Comparison of ENCODE assay signal across 21 cellular contexts in the genomic region with DNA sequence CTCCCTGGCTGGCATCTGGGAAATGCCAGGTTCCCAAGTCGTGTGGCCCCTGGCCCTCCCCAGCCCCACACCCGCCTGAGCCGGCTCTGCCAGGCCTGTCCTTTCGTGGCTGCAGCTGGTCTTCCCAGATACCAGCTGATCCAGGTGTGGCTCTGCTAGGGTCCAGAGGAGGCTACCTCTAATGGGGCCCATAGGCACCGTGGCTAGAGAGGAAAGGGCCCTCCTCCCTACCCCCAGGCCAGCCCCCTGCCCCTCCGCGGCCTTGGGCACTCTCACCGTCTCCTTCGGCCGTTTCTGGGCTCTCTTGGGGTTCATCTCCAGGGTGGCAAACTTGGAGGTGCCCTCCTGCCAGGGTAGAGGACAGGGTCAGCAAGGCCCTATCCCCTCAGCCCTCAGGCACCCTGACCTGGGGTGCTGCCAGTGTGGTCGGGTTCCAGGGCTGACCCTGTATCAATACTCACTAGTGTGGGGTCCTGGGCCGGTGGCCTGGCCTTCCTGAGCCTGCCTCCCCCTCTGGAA. TPM values are rescaled to one million over a fixed set of nuclear protein-coding genes. Genes with fewer than 3 reads are reported as not detected.
DNase-seq lines count a peak whose midpoint lies in the region; ATAC-seq, FAIRE-seq and TF ChIP-seq lines count a peak whose summit lies in the region.
"Had no signal": no experiment of that assay in that cellular context is flagged by ENCODE, and none has a peak within 500 bp of the region (broad histone marks: within the 10 kb centered on the region; RNA-seq: fewer than 3 reads in every experiment).

No MANE protein-coding gene starts in this region.

- no peaks in the 10 kb centered on the region for H3K4me1 Mint-ChIP-seq in dendritic cell treated with granulocyte-macrophage colony-stimulating factor and Interleukin-4, amounts not matched to agents 40 ng/mL and 50 ng/mL, for 4 days (ENCODE audit: low read depth)
- peaks cover 4% of the 10 kb centered on the region for H3K4me1 Mint-ChIP-seq in glutamatergic neuron (ENCODE audit: low read depth, unreplicated experiment)
- H3K4me1 Mint-ChIP-seq: activated naive CD4-positive, alpha-beta T cell treated with anti-CD3 and anti-CD28 coated beads, Interleukin-2, amount 50 U/mL, for 24 hours had no signal

- TF ChIP-seq CTCF in right lobe of liver (IDR thresholded peaks at IDR 0.05): no peak
- TF ChIP-seq CTCF in HepG2 (CRISPR knock-in tag; IDR thresholded peaks at IDR 0.05): no peak
- TF ChIP-seq CTCF in pancreas (IDR thresholded peaks at IDR 0.05): no peak
- TF ChIP-seq CTCF in upper lobe of right lung (IDR thresholded peaks at IDR 0.05): no peak
- no peak for TF ChIP-seq CTCF in glutamatergic neuron (IDR thresholded peaks at IDR 0.05; ENCODE audit: partially characterized antibody, unreplicated experiment)

- FAIRE-seq in HepG2 (lab: Jason Lieb, UNC): no peak
- FAIRE-seq in pancreas (lab: Jason Lieb, UNC): no peak
- FAIRE-seq: keratinocyte had no signal

- DNase-seq in right lobe of liver: peak; percentile 17 to 50 (median 44)
- DNase-seq in HepG2 (ENCODE audit: low spot score): no peak
- peak in 4 of 6 donors; percentile 16 to 62 (median 48) for DNase-seq in pancreas
- peak; percentile 46 for DNase-seq in upper lobe of right lung
- no peak for DNase-seq in KG1 (lab: John Stamatoyannopoulos, UW)
- DNase-seq in NCI-H524 (lab: John Stamatoyannopoulos, UW): no peak
- DNase-seq in glutamatergic neuron: no peak
- DNase-seq: activated CD4-positive, alpha-beta T cell treated with anti-CD3 and anti-CD28 coated beads, Interleukin-2, amount 50 U/mL, for 48 hours; activated T-cell treated with anti-CD3 and anti-CD28 coated beads, Interleukin-2, amount 50 U/mL, for 24 hours; cerebellar nuclear complex; effector memory CD8-positive, alpha-beta T cell; NCI-H2107; NK-92 treated with Interleukin-12 subunit alpha and Interleukin-12 subunit beta, amount 100 ng/mL, for 24 hours; SK-N-SH; testis had no signal

- no peaks in the 10 kb centered on the region for H3K9me3 ChIP-seq in right lobe of liver
- no peaks in the 10 kb centered on the region for H3K9me3 ChIP-seq in HepG2 (ENCODE audit: low read length)
- no peaks in the 10 kb centered on the region for H3K9me3 ChIP-seq in pancreas
- no peaks in the 10 kb centered on the region for H3K9me3 ChIP-seq in upper lobe of right lung
- H3K9me3 ChIP-seq: SK-N-SH, testis had no signal

- H3K4me3 ChIP-seq in right lobe of liver (no peak overlapping the region), HepG2 (replicated peaks in 1 of 3; ENCODE audit: insufficient read depth in 1 of 3, low read depth in 2 of 3, low read length in 3 of 3) (no peak overlapping the region), pancreas (no peak overlapping the region), upper lobe of right lung (no peak overlapping the region)
- H3K4me3 ChIP-seq: testis had no signal

- H3K4me2 ChIP-seq in HepG2 (ENCODE audit: low read depth, low read length): no peak overlapping the region
- H3K4me2 ChIP-seq: SK-N-SH had no signal

- in situ Hi-C loops in HepG2 (cut with HindIII; ENCODE audit: extremely low pct_ligation_motif_present, low pct_unique_long_range_greater_than_20kb): no loop called here

- H3K4me1 ChIP-seq in right lobe of liver (no peaks in the 10 kb centered on the region), HepG2 (ENCODE audit: insufficient read depth, low read length) (no peaks in the 10 kb centered on the region), pancreas (no peaks in the 10 kb centered on the region), upper lobe of right lung (no peaks in the 10 kb centered on the region)
- H3K4me1 ChIP-seq: testis had no signal

- H3K36me3 ChIP-seq in right lobe of liver (peaks cover 6 to 30% (median 22%) of the 10 kb centered on the region in 4 donors), HepG2 (replicated peaks in 1 of 2; ENCODE audit: control insufficient read depth in 1 of 2, insufficient read depth in 2 of 2, low read length in 2 of 2) (peaks cover 29 to 59% of the 10 kb centered on the region in 2 experiments; a peak in 4 of 5 replicates), pancreas (peaks cover 8 to 81% (median 65%) of the 10 kb centered on the region in 3 donors), upper lobe of right lung (peaks cover 95% of the 10 kb centered on the region)

- H3K27me3 Mint-ChIP-seq in dendritic cell treated with granulocyte-macrophage colony-stimulating factor and Interleukin-4, amounts not matched to agents 40 ng/mL and 50 ng/mL, for 4 days: no peaks in the 10 kb centered on the region
- H3K27me3 Mint-ChIP-seq in glutamatergic neuron (ENCODE audit: unreplicated experiment): peaks cover 20% of the 10 kb centered on the region
- H3K27me3 Mint-ChIP-seq: activated naive CD4-positive, alpha-beta T cell treated with anti-CD3 and anti-CD28 coated beads, Interleukin-2, amount 50 U/mL, for 24 hours; activated T-cell treated with anti-CD3 and anti-CD28 coated beads, Interleukin-2, amount 50 U/mL, for 24 hours; effector memory CD8-positive, alpha-beta T cell; IgD-negative memory B cell had no signal

- no peak for TF ChIP-seq RAD21 in HepG2 (CRISPR knock-in tag; IDR thresholded peaks at IDR 0.05)

- peak overlapping the region; percentile 35 for H3K27ac Mint-ChIP-seq in dendritic cell treated with granulocyte-macrophage colony-stimulating factor and Interleukin-4, amounts not matched to agents 40 ng/mL and 50 ng/mL, for 4 days
- H3K27ac Mint-ChIP-seq in glutamatergic neuron (ENCODE audit: unreplicated experiment): no peak overlapping the region
- H3K27ac Mint-ChIP-seq: activated naive CD4-positive, alpha-beta T cell treated with anti-CD3 and anti-CD28 coated beads, Interleukin-2, amount 50 U/mL, for 24 hours; nephron had no signal

- H3K36me3 Mint-ChIP-seq in dendritic cell treated with granulocyte-macrophage colony-stimulating factor and Interleukin-4, amounts not matched to agents 40 ng/mL and 50 ng/mL, for 4 days (ENCODE audit: low read depth): peaks cover 100% of the 10 kb centered on the region
- peaks cover 3% of the 10 kb centered on the region for H3K36me3 Mint-ChIP-seq in glutamatergic neuron (ENCODE audit: unreplicated experiment)

- POLR2A ChIA-PET in HepG2 (lab: Yijun Ruan, JAX): no interaction called here

- ATAC-seq in right lobe of liver (no peak), HepG2 (no peak), pancreas (peak in 1 of 4 donors; percentile 3), upper lobe of right lung (no peak)

- no peaks in the 10 kb centered on the region for H3K79me2 ChIP-seq in HepG2 (ENCODE audit: insufficient read depth, low read length)

- no peak overlapping the region for H3K4me3 Mint-ChIP-seq in dendritic cell treated with granulocyte-macrophage colony-stimulating factor and Interleukin-4, amounts not matched to agents 40 ng/mL and 50 ng/mL, for 4 days
- H3K4me3 Mint-ChIP-seq in glutamatergic neuron (ENCODE audit: unreplicated experiment): no peak overlapping the region
- H3K4me3 Mint-ChIP-seq: activated naive CD4-positive, alpha-beta T cell treated with anti-CD3 and anti-CD28 coated beads, Interleukin-2, amount 50 U/mL, for 24 hours; activated T-cell treated with anti-CD3 and anti-CD28 coated beads, Interleukin-2, amount 50 U/mL, for 24 hours; IgD-negative memory B cell; nephron had no signal

- H2AFZ ChIP-seq in HepG2 (ENCODE audit: low read length): no peak overlapping the region

- no peak overlapping the region for H3K9ac ChIP-seq in HepG2 (ENCODE audit: insufficient read depth, low read depth, low read length)
- H3K9ac ChIP-seq: SK-N-SH had no signal

- intact Hi-C loops in right lobe of liver (cut with DNase I): loop anchor here (5.0 kb wide), 1 partner anchor 38 kb away; no protein-coding TSS in a partner anchor
- intact Hi-C loops in HepG2 (cut with micrococcal nuclease; ENCODE audit: unreplicated experiment): loop anchor here (1.0 kb wide), 1 partner anchor 40 kb away; no protein-coding TSS in a partner anchor
- intact Hi-C loops in dendritic cell treated with granulocyte-macrophage colony-stimulating factor and Interleukin-4, amounts not matched to agents 40 ng/mL and 50 ng/mL, for 4 days (cut with micrococcal nuclease): loop anchor here (1.0 kb wide), 1 partner anchor 40 kb away; no protein-coding TSS in a partner anchor
- intact Hi-C loops in pancreas (cut with DNase I): loop anchor here in 1 of 3 donors (2.0 to 5.0 kb wide), 2 partner anchors 41 to 62 kb away; no protein-coding TSS in a partner anchor
- intact Hi-C loops in upper lobe of right lung (cut with DNase I): loop anchor here (2.0 kb wide), 1 partner anchor 43 kb away; no protein-coding TSS in a partner anchor

- no peak for TF ChIP-seq POLR2A in right lobe of liver (IDR thresholded peaks at IDR 0.05)
- no peak for TF ChIP-seq POLR2A in HepG2 (IDR thresholded peaks at IDR 0.05; ENCODE audit: insufficient read depth in 1 of 2, low read depth in 2 of 2, low read length in 2 of 2)

- peaks cover 6% of the 10 kb centered on the region; the same call in 1 of the 2 replicates for H4K20me1 ChIP-seq in HepG2 (ENCODE audit: insufficient read depth, low read length)

- CTCF ChIA-PET in HepG2 (lab: Yijun Ruan, JAX; ENCODE audit: low intra/inter-chr PET ratio, low total read pairs): interaction anchor here (1.2 to 5.1 kb wide), 2 partner anchors 42 to 76 kb away, joined by 4 to 70 read pairs; no protein-coding TSS in a partner anchor

- no TSS peak for BruUV-seq in HepG2 (replicated peaks; lab: Mats Ljungman, UMichigan)

- no peak for TF ChIP-seq EP300 in HepG2 (IDR thresholded peaks at IDR 0.05; ENCODE audit: low read depth in 2 of 2, low read length in 2 of 2)
- no peak for TF ChIP-seq EP300 in HepG2 (CRISPR knock-in tag; IDR thresholded peaks at IDR 0.05; ENCODE audit: borderline replicate concordance)

- H3K27ac ChIP-seq in right lobe of liver: no peak overlapping the region
- no peak overlapping the region for H3K27ac ChIP-seq in HepG2 (ENCODE audit: extremely low read length, insufficient read depth, low read length)
- H3K27ac ChIP-seq in pancreas: no peak overlapping the region
- H3K27ac ChIP-seq in upper lobe of right lung: no peak overlapping the region
- H3K27ac ChIP-seq: testis had no signal

- no peaks in the 10 kb centered on the region for H3K9me3 Mint-ChIP-seq in dendritic cell treated with granulocyte-macrophage colony-stimulating factor and Interleukin-4, amounts not matched to agents 40 ng/mL and 50 ng/mL, for 4 days
- peaks cover 17% of the 10 kb centered on the region for H3K9me3 Mint-ChIP-seq in glutamatergic neuron (ENCODE audit: unreplicated experiment)
- H3K9me3 Mint-ChIP-seq: activated naive CD4-positive, alpha-beta T cell treated with anti-CD3 and anti-CD28 coated beads, Interleukin-2, amount 50 U/mL, for 24 hours; activated T-cell treated with anti-CD3 and anti-CD28 coated beads, Interleukin-2, amount 50 U/mL, for 24 hours; effector memory CD8-positive, alpha-beta T cell had no signal

- H3K27me3 ChIP-seq in right lobe of liver (no peaks in the 10 kb centered on the region), HepG2 (ENCODE audit: control insufficient read depth in 1 of 2, insufficient read depth in 2 of 2, low read length in 2 of 2) (no peaks in the 10 kb centered on the region), pancreas (no peaks in the 10 kb centered on the region), upper lobe of right lung (no peaks in the 10 kb centered on the region)
- H3K27me3 ChIP-seq: testis had no signal

- WGBS in right lobe of liver (ENCODE audit: insufficient coverage, low coverage, low lambda C conversion rate, missing lambda C conversion rate): 80% methylated on average over 2 of the region's 12 CpGs
- WGBS in HepG2 (ENCODE audit: low lambda C conversion rate): 98% methylated on average over 6 of the region's 12 CpGs
- WGBS in pancreas, 2 donors: 85 to 92% methylated on average over 12 of the region's 12 CpGs

RNA-seq across cellular contexts. Expression of a gene that starts 17.0 kb away (rescaled TPM):
- total RNA-seq in right lobe of liver (10 to 100 TPM in 1 of 6 experiments, 1 to 10 TPM in 5; 4.3 to 19.8 (median 5.7) TPM), HepG2 (2016; rRNA removed; fragmentation: Illumina TruSeq; extraction: Trizol) (8.8 and 12.9 TPM in 2 replicates), pancreas (10 to 100 TPM; 16.1 to 31.9 (median 20.3) TPM), upper lobe of right lung (66.3 TPM), glutamatergic neuron (ENCODE audit: unreplicated experiment) (449 TPM)
- 4.2 and 5.7 TPM in 2 replicates for total RNA-seq in HepG2 (2016; cell fraction: cytosol; rRNA removed; fragmentation: Illumina TruSeq; extraction: Trizol; ENCODE audit: low read depth)
- 7.3 and 12.1 TPM in 2 replicates for total RNA-seq in HepG2 (2016; cell fraction: insoluble cytoplasmic fraction; rRNA removed; fragmentation: Illumina TruSeq; extraction: Trizol)
- total RNA-seq in HepG2 (2016; cell fraction: membrane; rRNA removed; fragmentation: Illumina TruSeq; extraction: Trizol): 15.5 and 15.7 TPM in 2 replicates
- total RNA-seq in HepG2 (2016; cell fraction: nucleus; rRNA removed; fragmentation: Illumina TruSeq; extraction: Trizol): 10.4 and 11.0 TPM in 2 replicates
- polyA plus RNA-seq in HepG2 (2011; rRNA removed) (25.5 and 28.8 TPM in 2 replicates), pancreas (10 to 100 TPM; 56.0 to 69.7 TPM)
- 14.9 and 17.8 TPM in 2 replicates for polyA plus RNA-seq in HepG2 (2011; cell fraction: cytosol; rRNA removed)
- polyA plus RNA-seq in HepG2 (2011; cell fraction: nucleus; rRNA removed): 104 and 131 TPM in 2 replicates
- polyA plus RNA-seq in HepG2 (2012): 12.0 and 15.7 TPM in 2 replicates
- polyA plus RNA-seq in HepG2 (2016; cell fraction: cytosol; fragmentation: Illumina TruSeq; extraction: Trizol; ENCODE audit: low read depth): 4.1 and 4.2 TPM in 2 replicates
- polyA plus RNA-seq in HepG2 (2016; cell fraction: insoluble cytoplasmic fraction; fragmentation: Illumina TruSeq; extraction: Trizol; ENCODE audit: low read depth): 8.9 and 12.0 TPM in 2 replicates
- 11.6 and 12.4 TPM in 2 replicates for polyA plus RNA-seq in HepG2 (2016; cell fraction: membrane; fragmentation: Illumina TruSeq; extraction: Trizol; ENCODE audit: low read depth)
- 28.7 and 31.3 TPM in 2 replicates for polyA plus RNA-seq in HepG2 (2016; cell fraction: nucleus; fragmentation: Illumina TruSeq; extraction: Trizol; ENCODE audit: insufficient read depth, low read depth)
- 20.8 and 24.6 TPM in 2 replicates for polyA minus RNA-seq in HepG2 (2011; rRNA and poly(A)+ RNA removed; ENCODE audit: low replicate concordance)
- 4.8 and 5.6 TPM in 2 replicates for polyA minus RNA-seq in HepG2 (2011; cell fraction: cytosol; rRNA and poly(A)+ RNA removed)
- polyA minus RNA-seq in HepG2 (2011; cell fraction: nucleus; rRNA and poly(A)+ RNA removed): 17.0 and 17.4 TPM in 2 replicates

RNA-seq across cellular contexts. Expression of a gene that starts 42.3 kb away (rescaled TPM):
- total RNA-seq in right lobe of liver: under 1 TPM in 4 of 6 experiments, not detected in 2; 0.19 to 0.35 (median 0.26) TPM
- 0.62 and 1.5 TPM in 2 replicates for total RNA-seq in HepG2 (2016; rRNA removed; fragmentation: Illumina TruSeq; extraction: Trizol)
- total RNA-seq in HepG2 (2016; cell fraction: cytosol; rRNA removed; fragmentation: Illumina TruSeq; extraction: Trizol; ENCODE audit: low read depth): 0.35 and 0.40 TPM in 2 replicates
- 0.55 and 1.2 TPM in 2 replicates for total RNA-seq in HepG2 (2016; cell fraction: insoluble cytoplasmic fraction; rRNA removed; fragmentation: Illumina TruSeq; extraction: Trizol)
- total RNA-seq in HepG2 (2016; cell fraction: membrane; rRNA removed; fragmentation: Illumina TruSeq; extraction: Trizol): 0.83 and 1.2 TPM in 2 replicates
- total RNA-seq in HepG2 (2016; cell fraction: nucleus; rRNA removed; fragmentation: Illumina TruSeq; extraction: Trizol): 1.6 and 1.7 TPM in 2 replicates
- polyA plus RNA-seq in HepG2 (2011; rRNA removed): 0.63 and 0.81 TPM in 2 replicates
- 0.19 and 0.34 TPM in 2 replicates for polyA plus RNA-seq in HepG2 (2011; cell fraction: cytosol; rRNA removed)
- polyA plus RNA-seq in HepG2 (2011; cell fraction: nucleus; rRNA removed): 5.0 and 7.7 TPM in 2 replicates
- 1.2 and 1.6 TPM in 2 replicates for polyA plus RNA-seq in HepG2 (2012)
- polyA plus RNA-seq in HepG2 (2016; cell fraction: cytosol; fragmentation: Illumina TruSeq; extraction: Trizol; ENCODE audit: low read depth): 1.0 and 1.1 TPM in 2 replicates
- 1.5 and 2.0 TPM in 2 replicates for polyA plus RNA-seq in HepG2 (2016; cell fraction: insoluble cytoplasmic fraction; fragmentation: Illumina TruSeq; extraction: Trizol; ENCODE audit: low read depth)
- 1.9 TPM in 2 replicates for polyA plus RNA-seq in HepG2 (2016; cell fraction: membrane; fragmentation: Illumina TruSeq; extraction: Trizol; ENCODE audit: low read depth)
- 7.7 and 8.2 TPM in 2 replicates for polyA plus RNA-seq in HepG2 (2016; cell fraction: nucleus; fragmentation: Illumina TruSeq; extraction: Trizol; ENCODE audit: insufficient read depth, low read depth)
- polyA minus RNA-seq in HepG2 (2011; rRNA and poly(A)+ RNA removed; ENCODE audit: low replicate concordance): 0.70 TPM in 1 of 2 replicates, not detected in the other
- polyA minus RNA-seq in HepG2 (2011; cell fraction: cytosol; rRNA and poly(A)+ RNA removed): not detected in 2 replicates
- 0.50 and 1.2 TPM in 2 replicates for polyA minus RNA-seq in HepG2 (2011; cell fraction: nucleus; rRNA and poly(A)+ RNA removed)
- over 10,000 TPM; 11,290 to 24,413 (median 19,239) TPM for total RNA-seq in pancreas
- 1,000 to 10,000 TPM; 2,560 to 4,565 TPM for polyA plus RNA-seq in pancreas
- 0.75 TPM for total RNA-seq in upper lobe of right lung
- total RNA-seq in glutamatergic neuron (ENCODE audit: unreplicated experiment): 3.8 TPM
- polyA plus RNA-seq: IgD-negative memory B cell had no signal

RNA-seq across cellular contexts. Expression of a gene that starts 59.7 kb away (rescaled TPM):
- total RNA-seq in right lobe of liver (1 to 10 TPM in 5 of 6 experiments, under 1 TPM in 1; 0.68 to 3.7 (median 1.9) TPM), HepG2 (2016; rRNA removed; fragmentation: Illumina TruSeq; extraction: Trizol) (not detected in 2 replicates), pancreas (10 to 100 TPM in 1 of 6 donors, 1 to 10 TPM in 5; 1.5 to 11.9 (median 3.1) TPM), upper lobe of right lung (27.4 TPM), glutamatergic neuron (ENCODE audit: unreplicated experiment) (1.3 TPM)
- total RNA-seq in HepG2 (2016; cell fraction: cytosol; rRNA removed; fragmentation: Illumina TruSeq; extraction: Trizol; ENCODE audit: low read depth): 0.10 TPM in 1 of 2 replicates, not detected in the other
- not detected in 2 replicates for total RNA-seq in HepG2 (2016; cell fraction: insoluble cytoplasmic fraction; rRNA removed; fragmentation: Illumina TruSeq; extraction: Trizol)
- not detected in 2 replicates for total RNA-seq in HepG2 (2016; cell fraction: membrane; rRNA removed; fragmentation: Illumina TruSeq; extraction: Trizol)
- not detected in 2 replicates for total RNA-seq in HepG2 (2016; cell fraction: nucleus; rRNA removed; fragmentation: Illumina TruSeq; extraction: Trizol)
- polyA plus RNA-seq in HepG2 (2011; rRNA removed) (not detected in 2 replicates), pancreas (1 to 10 TPM; 4.5 to 4.6 TPM)
- not detected in 2 replicates for polyA plus RNA-seq in HepG2 (2011; cell fraction: cytosol; rRNA removed)
- not detected in 2 replicates for polyA plus RNA-seq in HepG2 (2011; cell fraction: nucleus; rRNA removed)
- polyA plus RNA-seq in HepG2 (2012): not detected in 2 replicates
- not detected in 2 replicates for polyA plus RNA-seq in HepG2 (2016; cell fraction: cytosol; fragmentation: Illumina TruSeq; extraction: Trizol; ENCODE audit: low read depth)
- not detected in 2 replicates for polyA plus RNA-seq in HepG2 (2016; cell fraction: insoluble cytoplasmic fraction; fragmentation: Illumina TruSeq; extraction: Trizol; ENCODE audit: low read depth)
- not detected in 2 replicates for polyA plus RNA-seq in HepG2 (2016; cell fraction: membrane; fragmentation: Illumina TruSeq; extraction: Trizol; ENCODE audit: low read depth)
- not detected in 2 replicates for polyA plus RNA-seq in HepG2 (2016; cell fraction: nucleus; fragmentation: Illumina TruSeq; extraction: Trizol; ENCODE audit: insufficient read depth, low read depth)
- not detected in 2 replicates for polyA minus RNA-seq in HepG2 (2011; rRNA and poly(A)+ RNA removed; ENCODE audit: low replicate concordance)
- polyA minus RNA-seq in HepG2 (2011; cell fraction: cytosol; rRNA and poly(A)+ RNA removed): not detected in 2 replicates
- not detected in 2 replicates for polyA minus RNA-seq in HepG2 (2011; cell fraction: nucleus; rRNA and poly(A)+ RNA removed)
- total RNA-seq: H4 had no signal

Comparison
In these comparisons a context has a peak if more than half of its experiments do, and no peak if none do; other contexts are left out.
1. DNase-seq: peak in right lobe of liver (3 of 3), pancreas (4 of 6) and upper lobe of right lung (single experiment); none in HepG2 (single experiment), KG1 (single experiment), NCI-H524 (0 of 2) and glutamatergic neuron (single experiment).
2. RNA of a gene that starts 42.3 kb away (total RNA-seq): 11,290 to 24,413 TPM in pancreas; 3.8 TPM in glutamatergic neuron (single experiment), 0.35 to 1.7 TPM in HepG2, 0.75 TPM in upper lobe of right lung (single experiment) and 0.19 to 0.35 TPM in right lobe of liver; every median in the first group is over 1,000 times any median in the second.